ENCODE assay signal across 21 cellular contexts in genomic region chr1:8474369-8474768, GRCh38.
"Had no signal": no experiment of that assay in that cellular context is flagged by ENCODE, and none has a peak within 500 bp of the region (broad histone marks: within the 10 kb centered on the region; RNA-seq: fewer than 3 reads in every experiment).

No MANE protein-coding gene starts in this region.

- H3K4me2 ChIP-seq: smooth muscle cell had no signal

- H3K27ac Mint-ChIP-seq: activated CD4-positive, alpha-beta T cell treated with anti-CD3 and anti-CD28 coated beads, Interleukin-2, amount 10 ng/mL, durations not matched to agents 24 days and 14 days; activated CD8-positive, alpha-beta T cell treated with anti-CD3 and anti-CD28 coated beads, Interleukin-2, amount 10 ng/mL, durations not matched to agents 7 days and 5 days; activated naive CD4-positive, alpha-beta T cell treated with anti-CD3 and anti-CD28 coated beads, Interleukin-2, amount 10 ng/mL, durations not matched to agents 7 days and 5 days; activated naive CD8-positive, alpha-beta T cell treated with anti-CD3 and anti-CD28 coated beads, Interleukin-2, amount 50 U/mL, for 24 hours; endodermal cell; stimulated activated effector memory CD8-positive, alpha-beta T cell treated with anti-CD3 and anti-CD28 coated beads, Interleukin-12 subunit alpha, Interleukin-12 subunit beta, amount 100 ng/mL, for 72 hours had no signal

- H2AFZ ChIP-seq: parathyroid adenoma had no signal

- H3K27ac ChIP-seq: colonic mucosa, epithelial cell of prostate, parathyroid adenoma, testis, upper lobe of right lung had no signal

- H3K27me3 ChIP-seq: colonic mucosa, testis, upper lobe of right lung had no signal

- H3K9me3 ChIP-seq: colonic mucosa, testis, upper lobe of right lung had no signal

- ATAC-seq: activated CD8-positive, alpha-beta T cell treated with anti-CD3 and anti-CD28 coated beads, Interleukin-2, amount 10 ng/mL, durations not matched to agents 7 days and 5 days; activated naive CD8-positive, alpha-beta T cell treated with anti-CD3 and anti-CD28 coated beads, Interleukin-2, amount 50 U/mL, for 24 hours; sciatic nerve; stimulated activated effector memory CD8-positive, alpha-beta T cell treated with anti-CD3 and anti-CD28 coated beads, Interleukin-12 subunit alpha, Interleukin-12 subunit beta, amount 100 ng/mL, for 72 hours; upper lobe of right lung had no signal

- H3K9ac ChIP-seq: parathyroid adenoma had no signal

- H3K9me3 Mint-ChIP-seq: activated CD4-positive, alpha-beta T cell treated with anti-CD3 and anti-CD28 coated beads, Interleukin-2, amount 10 ng/mL, durations not matched to agents 24 days and 14 days; activated naive CD4-positive, alpha-beta T cell treated with anti-CD3 and anti-CD28 coated beads, Interleukin-2, amount 10 ng/mL, durations not matched to agents 7 days and 5 days; activated naive CD8-positive, alpha-beta T cell treated with anti-CD3 and anti-CD28 coated beads, Interleukin-2, amount 50 U/mL, for 24 hours; activated T-cell treated with anti-CD3 and anti-CD28 coated beads, Interleukin-2, amount 50 U/mL, for 24 hours; central memory CD8-positive, alpha-beta T cell; endodermal cell; naive thymus-derived CD4-positive, alpha-beta T cell; stimulated activated effector memory CD8-positive, alpha-beta T cell treated with anti-CD3 and anti-CD28 coated beads, Interleukin-12 subunit alpha, Interleukin-12 subunit beta, amount 100 ng/mL, for 72 hours had no signal

- H3K27me3 Mint-ChIP-seq: activated CD4-positive, alpha-beta T cell treated with anti-CD3 and anti-CD28 coated beads, Interleukin-2, amount 10 ng/mL, durations not matched to agents 24 days and 14 days; activated naive CD4-positive, alpha-beta T cell treated with anti-CD3 and anti-CD28 coated beads, Interleukin-2, amount 10 ng/mL, durations not matched to agents 7 days and 5 days; activated naive CD8-positive, alpha-beta T cell treated with anti-CD3 and anti-CD28 coated beads, Interleukin-2, amount 50 U/mL, for 24 hours; activated T-cell treated with anti-CD3 and anti-CD28 coated beads, Interleukin-2, amount 50 U/mL, for 24 hours; central memory CD8-positive, alpha-beta T cell; naive thymus-derived CD4-positive, alpha-beta T cell had no signal

- H3K4me3 Mint-ChIP-seq: activated CD4-positive, alpha-beta T cell treated with anti-CD3 and anti-CD28 coated beads, Interleukin-2, amount 10 ng/mL, durations not matched to agents 24 days and 14 days; activated CD8-positive, alpha-beta T cell treated with anti-CD3 and anti-CD28 coated beads, Interleukin-2, amount 10 ng/mL, durations not matched to agents 7 days and 5 days; activated naive CD4-positive, alpha-beta T cell treated with anti-CD3 and anti-CD28 coated beads, Interleukin-2, amount 10 ng/mL, durations not matched to agents 7 days and 5 days; activated naive CD8-positive, alpha-beta T cell treated with anti-CD3 and anti-CD28 coated beads, Interleukin-2, amount 50 U/mL, for 24 hours; activated T-cell treated with anti-CD3 and anti-CD28 coated beads, Interleukin-2, amount 50 U/mL, for 24 hours; endodermal cell; naive thymus-derived CD4-positive, alpha-beta T cell; stimulated activated effector memory CD8-positive, alpha-beta T cell treated with anti-CD3 and anti-CD28 coated beads, Interleukin-12 subunit alpha, Interleukin-12 subunit beta, amount 100 ng/mL, for 72 hours had no signal

- DNase-seq: activated CD4-positive, alpha-beta T cell treated with anti-CD3 and anti-CD28 coated beads, Interleukin-2, amount 10 ng/mL, durations not matched to agents 24 days and 14 days; activated CD4-positive, CD25-positive, alpha-beta regulatory T cell; activated CD8-positive, alpha-beta T cell treated with anti-CD3 and anti-CD28 coated beads, Interleukin-2, amount 10 ng/mL, durations not matched to agents 7 days and 5 days; activated naive CD4-positive, alpha-beta T cell treated with anti-CD3 and anti-CD28 coated beads, Interleukin-2, amount 10 ng/mL, durations not matched to agents 7 days and 5 days; activated naive CD8-positive, alpha-beta T cell treated with anti-CD3 and anti-CD28 coated beads, Interleukin-2, amount 50 U/mL, for 24 hours; activated T-cell treated with anti-CD3 and anti-CD28 coated beads, Interleukin-2, amount 50 U/mL, for 24 hours; anterior cingulate cortex; colonic mucosa; endodermal cell; foreskin fibroblast; mesenchymal stem cell; naive thymus-derived CD4-positive, alpha-beta T cell; stimulated activated CD4-positive, alpha-beta T cell treated with anti-CD3 and anti-CD28 coated beads, Interleukin-4, amount 100 ng/mL, for 24 hours; testis; upper lobe of right lung had no signal

- H3K4me3 ChIP-seq: colonic mucosa, smooth muscle cell, testis, upper lobe of right lung had no signal

- H3K4me1 ChIP-seq: colonic mucosa, parathyroid adenoma had no signal

- H3K36me3 ChIP-seq: colonic mucosa, upper lobe of right lung had no signal

- H3K36me3 Mint-ChIP-seq: stimulated activated effector memory CD8-positive, alpha-beta T cell treated with anti-CD3 and anti-CD28 coated beads, Interleukin-12 subunit alpha, Interleukin-12 subunit beta, amount 100 ng/mL, for 72 hours had no signal
